In genomic region chr7:137885623-137886022, GRCh38 we compare ENCODE assay signal across 22 cellular contexts. TPM values are rescaled to one million over a fixed set of nuclear protein-coding genes. Genes with fewer than 3 reads are reported as not detected.
DNase-seq lines count a peak whose midpoint lies in the region; ATAC-seq, FAIRE-seq and TF ChIP-seq lines count a peak whose summit lies in the region.
"Had no signal": no experiment of that assay in that cellular context is flagged by ENCODE, and none has a peak within 500 bp of the region (broad histone marks: within the 10 kb centered on the region; RNA-seq: fewer than 3 reads in every experiment).

No MANE protein-coding gene starts in this region.

- H3K4me2 ChIP-seq in BLaER1 (peak overlapping the region; percentile 61), IMR-90 (ENCODE audit: low read depth, low read length) (no peak overlapping the region), neuronal stem cell (ENCODE audit: insufficient read depth, low read length, poor library complexity, severe bottlenecking) (no peak overlapping the region)

- H3K4me1 ChIP-seq in BLaER1 (peaks cover 58% of the 10 kb centered on the region), IMR-90 (ENCODE audit: control insufficient read depth, insufficient read depth, low read length) (peaks cover 11% of the 10 kb centered on the region), neuronal stem cell (ENCODE audit: control insufficient read depth in 2 of 2, insufficient read depth in 1 of 2, low read depth in 1 of 2, low read length in 2 of 2) (peaks cover 12 to 14% of the 10 kb centered on the region in 2 donors)

- peak overlapping the region; percentile 56 for H3K27ac ChIP-seq in BLaER1
- H3K27ac ChIP-seq in IMR-90 (ENCODE audit: insufficient read depth, low read length): no peak overlapping the region
- peak overlapping the region; percentile 26 for H3K27ac ChIP-seq in epithelial cell of prostate
- H3K27ac ChIP-seq in neuronal stem cell (replicated peaks; ENCODE audit: low read length): no peak overlapping the region
- H3K27ac ChIP-seq: HL-60 had no signal

- WGBS in IMR-90 (ENCODE audit: extremely low coverage in 2 of 2, insufficient read length in 1 of 2), 2 experiments: no CpG with 5 or more reads among the region's 4 CpGs
- WGBS in neuronal stem cell (ENCODE audit: extremely low coverage in 2 of 2, insufficient read length in 2 of 2, insufficient replicate concordance in 1 of 2), 2 donors: no CpG with 5 or more reads among the region's 4 CpGs

- no peak for ATAC-seq in IMR-90 (ENCODE audit: low read depth)
- ATAC-seq: naive thymus-derived CD8-positive, alpha-beta T cell; Right ventricle myocardium inferior had no signal

- 0 out of 2 replicates have a peak overlapping the region, but pooled peaks have one; percentile 22 for H3K56ac ChIP-seq in IMR-90 (ENCODE audit: extremely low read depth, insufficient read depth, low read length)

- FAIRE-seq in H54 (lab: Jason Lieb, UNC): no peak
- FAIRE-seq: islet of Langerhans had no signal

- H2AK5ac ChIP-seq in IMR-90 (ENCODE audit: low read depth, low read length) (peak overlapping the region; percentile 8; the same call in 1 of the 2 replicates), neuronal stem cell (ENCODE audit: low read depth, low read length) (no peak overlapping the region)

- no peak overlapping the region for H2AK9ac ChIP-seq in IMR-90 (replicated peaks; ENCODE audit: low read depth, low read length, poor library complexity)

- no peak overlapping the region for H2BK120ac ChIP-seq in IMR-90 (ENCODE audit: low read depth, low read length)
- no peak overlapping the region for H2BK120ac ChIP-seq in neuronal stem cell (ENCODE audit: low read depth, low read length)

- H2BK12ac ChIP-seq in neuronal stem cell (ENCODE audit: low read length): no peak overlapping the region

- TF ChIP-seq POLR2A in IMR-90 (IDR thresholded peaks at IDR 0.05; ENCODE audit: low read depth, low read length): no peak
- TF ChIP-seq POLR2A in H54 (IDR thresholded peaks at IDR 0.05; ENCODE audit: low read depth, low read length): no peak

- no peak overlapping the region for H2AFZ ChIP-seq in IMR-90 (replicated peaks; ENCODE audit: low read length, poor library complexity)
- no peak overlapping the region for H2AFZ ChIP-seq in neuronal stem cell (ENCODE audit: low read length)

- peaks cover 17% of the 10 kb centered on the region for H3K9me1 ChIP-seq in IMR-90 (ENCODE audit: insufficient read depth, low read length)

- no peak for TF ChIP-seq CTCF in IMR-90 (conservative IDR thresholded peaks at IDR 0.05; ENCODE audit: low read depth, low read length)

- BruUV-seq in IMR-90 (replicated peaks; lab: Mats Ljungman, UMichigan): no TSS peak

- H3K4ac ChIP-seq in IMR-90 (ENCODE audit: low read depth, low read length) (0 out of 2 replicates have a peak overlapping the region, but pooled peaks have one; percentile 9), neuronal stem cell (ENCODE audit: low read length) (no peak overlapping the region)

- in situ Hi-C loops in IMR-90 (cut with MboI; ENCODE audit: low sequenced_read_pairs): no loop called here

- TF ChIP-seq RAD21 in IMR-90 (IDR thresholded peaks at IDR 0.05; ENCODE audit: low read length): no peak

- no peak overlapping the region for H2BK5ac ChIP-seq in IMR-90 (ENCODE audit: low read depth, low read length, poor library complexity, severe bottlenecking)
- H2BK5ac ChIP-seq in neuronal stem cell (ENCODE audit: low read length): peak overlapping the region; percentile 45

- H3K79me1 ChIP-seq in IMR-90 (ENCODE audit: low read depth in 1 of 2, low read length in 2 of 2) (peaks cover 21 to 68% of the 10 kb centered on the region in 2 experiments), neuronal stem cell (ENCODE audit: low read depth, low read length) (no peaks in the 10 kb centered on the region)

- H3K14ac ChIP-seq in IMR-90 (replicated peaks; ENCODE audit: low read depth, low read length) (0 out of 2 replicates have a peak overlapping the region, but pooled peaks have one; percentile 11), neuronal stem cell (ENCODE audit: low read length) (no peak overlapping the region)

- H3K18ac ChIP-seq in IMR-90 (ENCODE audit: low read depth, low read length): no peak overlapping the region
- H3K18ac ChIP-seq in neuronal stem cell (ENCODE audit: low read length): no peak overlapping the region

- no peak overlapping the region for H4K5ac ChIP-seq in IMR-90 (ENCODE audit: low read depth, low read length)

- POLR2A ChIA-PET in IMR-90 (lab: Charles Lee; ENCODE audit: unreplicated experiment): no interaction called here

- H2BK15ac ChIP-seq in IMR-90 (ENCODE audit: low read depth, low read length): no peak overlapping the region
- H2BK15ac ChIP-seq in neuronal stem cell (ENCODE audit: low read length): no peak overlapping the region

- peak overlapping the region; percentile 51; the same call in 1 of the 2 replicates for H4K91ac ChIP-seq in IMR-90 (ENCODE audit: insufficient read depth, low read depth, low read length)
- no peak overlapping the region for H4K91ac ChIP-seq in neuronal stem cell (ENCODE audit: low read depth, low read length, poor library complexity)

- no peak overlapping the region for H2BK20ac ChIP-seq in IMR-90 (ENCODE audit: low read depth, low read length)

- H3K4me3 ChIP-seq in BLaER1 (no peak overlapping the region), IMR-90 (ENCODE audit: insufficient read depth, low read depth, low read length) (no peak overlapping the region), neuronal stem cell (ENCODE audit: low read length in 2 of 2) (no peak overlapping the region)

- no peak for DNase-seq in IMR-90
- peak; percentile 27 for DNase-seq in epithelial cell of prostate (ENCODE audit: low read depth, low spot score)
- no peak for DNase-seq in neuronal stem cell (ENCODE audit: low spot score)
- no peak for DNase-seq in H54 (ENCODE audit: insufficient read length, low spot score)
- no peak for DNase-seq in NCI-H69 (lab: John Stamatoyannopoulos, UW)
- no peak for DNase-seq in NCI-H2029 treated with DMSO at 0.1 percent for 48 hours (lab: John Stamatoyannopoulos, UW)
- no peak for DNase-seq in NCI-H748 (lab: John Stamatoyannopoulos, UW; ENCODE audit: unreplicated experiment)
- DNase-seq: activated CD4-positive, alpha-beta T cell treated with anti-CD3 and anti-CD28 coated beads, Interleukin-2, amount 10 ng/mL, durations not matched to agents 7 days and 5 days; activated naive CD4-positive, alpha-beta T cell treated with anti-CD3 and anti-CD28 coated beads, Interleukin-2, amount 10 ng/mL, durations not matched to agents 7 days and 5 days; CD8-positive, alpha-beta memory T cell; DMS79 treated with DMSO at 0.1 percent for 48 hours; GOT3; KG1; naive thymus-derived CD8-positive, alpha-beta T cell; NCI-H1092; NCI-H524 treated with DMSO at 0.1 percent for 48 hours; stimulated activated CD4-positive, alpha-beta T cell treated with anti-CD3 and anti-CD28 coated beads, Interleukin-15, amount 100 ng/mL, for 24 hours; stimulated activated naive CD4-positive, alpha-beta T cell had no signal

- CTCF ChIA-PET in IMR-90 (lab: Yijun Ruan, JAX): no interaction called here

- H3K27me3 ChIP-seq in BLaER1: no peaks in the 10 kb centered on the region
- no peaks in the 10 kb centered on the region for H3K27me3 ChIP-seq in IMR-90 (ENCODE audit: control insufficient read depth, insufficient read depth, low read length)
- H3K27me3 ChIP-seq in neuronal stem cell (ENCODE audit: control insufficient read depth in 3 of 3, insufficient read depth in 3 of 3, low read depth in 1 of 3, low read length in 3 of 3): no peaks in the 10 kb centered on the region

- peak overlapping the region; percentile 65; the same call in 1 of the 2 replicates for H3K23ac ChIP-seq in IMR-90 (ENCODE audit: low read depth, low read length)
- no peak overlapping the region for H3K23ac ChIP-seq in neuronal stem cell (ENCODE audit: low read depth, low read length, poor library complexity)

- peaks cover 12% of the 10 kb centered on the region for H3K9me3 ChIP-seq in BLaER1
- H3K9me3 ChIP-seq in IMR-90 (ENCODE audit: control insufficient read depth, insufficient read depth, low read length): peaks cover 5% of the 10 kb centered on the region
- H3K9me3 ChIP-seq in neuronal stem cell (replicated peaks in 1 of 2; ENCODE audit: control insufficient read depth in 2 of 2, insufficient read depth in 1 of 2, low read depth in 1 of 2, low read length in 2 of 2): peaks cover 7 to 21% of the 10 kb centered on the region in 2 donors

- H4K8ac ChIP-seq in IMR-90 (ENCODE audit: low read depth in 2 of 2, low read length in 2 of 2): no peak overlapping the region
- no peak overlapping the region for H4K8ac ChIP-seq in neuronal stem cell (ENCODE audit: low read depth, low read length)

- peak overlapping the region; percentile 12; the same call in 1 of the 2 replicates for H3K9ac ChIP-seq in BLaER1
- H3K9ac ChIP-seq in IMR-90 (ENCODE audit: low read depth, low read length): no peak overlapping the region
- H3K9ac ChIP-seq in neuronal stem cell (ENCODE audit: low read depth, low read length, poor library complexity): no peak overlapping the region

- no peaks in the 10 kb centered on the region for H4K20me1 ChIP-seq in BLaER1
- H4K20me1 ChIP-seq in IMR-90 (ENCODE audit: insufficient read depth, low read length): peaks cover 10% of the 10 kb centered on the region

- peaks cover 43% of the 10 kb centered on the region for H3K36me3 ChIP-seq in BLaER1
- peaks cover 52% of the 10 kb centered on the region for H3K36me3 ChIP-seq in IMR-90 (ENCODE audit: control insufficient read depth, insufficient read depth, low read length)
- peaks cover 22 to 63% of the 10 kb centered on the region in 2 donors for H3K36me3 ChIP-seq in neuronal stem cell (replicated peaks in 1 of 2; ENCODE audit: control insufficient read depth in 2 of 2, insufficient read depth in 2 of 2, low read length in 2 of 2)

- intact Hi-C loops in IMR-90 (cut with micrococcal nuclease): no loop called here

- dilution Hi-C loops in IMR-90 (cut with HindIII; ENCODE audit: low sequenced_read_pairs, unreplicated experiment): no loop called here

TF ChIP-seq in IMR-90, 13 proteins besides CTCF, POLR2A, EP300 and RAD21 (continues in another document):
- TF ChIP-seq CEBPB (IDR thresholded peaks at IDR 0.05; ENCODE audit: low read depth, low read length) (no peak), RFX5 (IDR thresholded peaks at IDR 0.05; ENCODE audit: low read depth, low read length) (no peak), MAZ (IDR thresholded peaks at IDR 0.05; ENCODE audit: borderline replicate concordance, low read depth, low read length) (no peak), USF2 (IDR thresholded peaks at IDR 0.05; ENCODE audit: low read depth, low read length) (no peak)

RNA-seq across cellular contexts. Expression of gene DGKI, which starts 38.8 kb away (rescaled TPM):
- total RNA-seq in IMR-90 (2012; rRNA removed): 15.3 and 15.8 TPM in 2 replicates
- polyA plus RNA-seq in IMR-90 (2012; rRNA removed): 3.8 and 3.9 TPM in 2 replicates
- 1.8 and 2.6 TPM in 2 replicates for polyA plus RNA-seq in IMR-90 (2012; cell fraction: cytosol; rRNA removed)
- 6.1 and 19.7 TPM in 2 replicates for polyA plus RNA-seq in IMR-90 (2012; cell fraction: nucleus; rRNA removed; ENCODE audit: low replicate concordance)
- polyA plus RNA-seq in neuronal stem cell (2013, experiment 1 of 2): 2.1 TPM
- polyA plus RNA-seq in neuronal stem cell (2013, experiment 2 of 2): 2.3 TPM
- total RNA-seq: naive thymus-derived CD8-positive, alpha-beta T cell had no signal
- polyA plus RNA-seq: CD8-positive, alpha-beta memory T cell had no signal

Comparison
In these comparisons a context has a peak if more than half of its experiments do, and no peak if none do; other contexts are left out.
1. H3K27ac ChIP-seq: peak in BLaER1 (single experiment) and epithelial cell of prostate (single experiment); none in IMR-90 (single experiment) and neuronal stem cell (single experiment).